Comparison of ENCODE assay signal across 23 cellular contexts in genomic region chr5:143716856-143717255, GRCh38.
DNase-seq lines count a peak whose midpoint lies in the region; ATAC-seq, FAIRE-seq and TF ChIP-seq lines count a peak whose summit lies in the region.
"Had no signal": no experiment of that assay in that cellular context is flagged by ENCODE, and none has a peak within 500 bp of the region (broad histone marks: within the 10 kb centered on the region; RNA-seq: fewer than 3 reads in every experiment).

No MANE protein-coding gene starts in this region.

- DNase-seq in Right ventricle myocardium inferior (ENCODE audit: missing footprints), result no peak
- no peak for DNase-seq in cardiac septum (ENCODE audit: low spot score)
- DNase-seq in astrocyte (ENCODE audit: low read depth), result no peak
- DNase-seq in left ventricle myocardium superior, result no peak
- DNase-seq in osteocyte (ENCODE audit: extremely low spot score, unreplicated experiment), result no peak
- DNase-seq in NCI-H226, result no peak
- DNase-seq in NOMO-1 treated with DMSO at 0.1 percent for 48 hours (lab: John Stamatoyannopoulos, UW; ENCODE audit: unreplicated experiment), result no peak
- DNase-seq in GF-D8 (lab: John Stamatoyannopoulos, UW), result no peak
- DNase-seq: 8988T, Calu3, DMS153, GDM1, H7, Karpas-422, MV-4-11, NCI-H1105 treated with DMSO at 0.1 percent for 48 hours, NCI-H2029 treated with DMSO at 0.1 percent for 48 hours, NCI-H2171, NCI-H446, NCI-H526, SHP77 had no signal

- no peaks in the 10 kb centered on the region for H3K36me3 Mint-ChIP-seq in astrocyte (ENCODE audit: low read depth, unreplicated experiment)
- no peaks in the 10 kb centered on the region for H3K36me3 Mint-ChIP-seq in osteocyte (ENCODE audit: unreplicated experiment)
- H3K36me3 Mint-ChIP-seq: CD8-positive, alpha-beta memory T cell had no signal

- no peak overlapping the region for H3K4me3 ChIP-seq in astrocyte (ENCODE audit: insufficient read depth, low read depth, low read length)

- H3K4me2 ChIP-seq in astrocyte (ENCODE audit: low read length), result no peak overlapping the region

- H3K4me3 Mint-ChIP-seq in astrocyte (ENCODE audit: unreplicated experiment), result no peak overlapping the region
- H3K4me3 Mint-ChIP-seq in osteocyte (ENCODE audit: unreplicated experiment), result no peak overlapping the region
- H3K4me3 Mint-ChIP-seq: CD8-positive, alpha-beta memory T cell had no signal

- no peak overlapping the region for H2AFZ ChIP-seq in astrocyte (ENCODE audit: low read depth, low read length)

- H3K27me3 ChIP-seq in astrocyte (ENCODE audit: insufficient read depth, low read length), result no peaks in the 10 kb centered on the region

- ATAC-seq in Right ventricle myocardium inferior (peak; percentile 72), left ventricle myocardium superior (peak; percentile 77)

- TF ChIP-seq CTCF in astrocyte (IDR thresholded peaks at IDR 0.05; ENCODE audit: insufficient read depth, low read depth, low read length), result no peak
- TF ChIP-seq CTCF in osteocyte (IDR thresholded peaks at IDR 0.05), result no peak

- no peaks in the 10 kb centered on the region for H3K9me3 ChIP-seq in astrocyte (ENCODE audit: insufficient read depth, low read depth, low read length)

- H3K36me3 ChIP-seq in astrocyte (ENCODE audit: insufficient read depth, low read length), result no peaks in the 10 kb centered on the region

- peak overlapping the region; percentile 16 for H3K27ac Mint-ChIP-seq in astrocyte (ENCODE audit: unreplicated experiment)
- H3K27ac Mint-ChIP-seq in osteocyte (ENCODE audit: unreplicated experiment), result peak overlapping the region; percentile 58

- intact Hi-C loops in Right ventricle myocardium inferior (cut with DNase I), result no loop called here
- intact Hi-C loops in cardiac septum (cut with DNase I), result no loop called here
- intact Hi-C loops in left ventricle myocardium superior (cut with micrococcal nuclease), result no loop called here

- no peak overlapping the region for H3K27ac ChIP-seq in astrocyte (ENCODE audit: low read depth, low read length)
- H3K27ac ChIP-seq: C4-2B had no signal

- H3K9me3 Mint-ChIP-seq in astrocyte (ENCODE audit: unreplicated experiment) (no peaks in the 10 kb centered on the region), osteocyte (ENCODE audit: unreplicated experiment) (peaks cover 4% of the 10 kb centered on the region)
- H3K9me3 Mint-ChIP-seq: CD8-positive, alpha-beta memory T cell had no signal

- H3K27me3 Mint-ChIP-seq in astrocyte (ENCODE audit: low read depth, unreplicated experiment) (no peaks in the 10 kb centered on the region), osteocyte (ENCODE audit: unreplicated experiment) (no peaks in the 10 kb centered on the region)
- H3K27me3 Mint-ChIP-seq: CD8-positive, alpha-beta memory T cell had no signal

- H3K4me1 Mint-ChIP-seq in astrocyte (ENCODE audit: low read depth, unreplicated experiment) (peaks cover 9% of the 10 kb centered on the region), osteocyte (ENCODE audit: unreplicated experiment) (peaks cover 34% of the 10 kb centered on the region)

- no peaks in the 10 kb centered on the region for H4K20me1 ChIP-seq in astrocyte (ENCODE audit: insufficient read depth, low read length)

- no peak overlapping the region for H3K9ac ChIP-seq in astrocyte (ENCODE audit: low read length)

- no peaks in the 10 kb centered on the region for H3K4me1 ChIP-seq in astrocyte (ENCODE audit: insufficient read depth, low read length)

- no peak for FAIRE-seq in astrocyte (lab: Jason Lieb, UNC)

- H3K79me2 ChIP-seq in astrocyte (ENCODE audit: insufficient read depth, low read length), result no peaks in the 10 kb centered on the region
